ENCODE assay signal across 1 cellular context in the genomic region with DNA sequence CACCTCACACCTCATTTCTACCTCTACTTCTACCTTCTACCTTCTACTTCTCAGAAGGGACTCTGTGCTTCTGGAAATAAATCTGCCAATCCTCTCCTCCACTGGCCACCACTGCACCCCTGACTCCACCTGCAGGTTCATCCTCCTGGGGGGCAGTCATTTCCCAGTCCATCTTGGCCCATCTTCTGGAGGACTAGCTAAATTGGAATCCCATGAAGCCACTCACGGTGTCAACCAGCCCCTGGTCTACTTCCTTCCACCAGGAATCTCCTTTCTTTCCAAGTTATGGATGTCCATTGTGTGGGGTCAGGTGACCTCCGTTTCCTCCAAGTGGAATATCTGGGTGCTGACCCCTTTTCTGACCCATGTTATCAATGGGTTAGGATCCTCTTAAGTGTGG.
TF ChIP-seq lines count a peak whose summit lies in the region.

No MANE protein-coding gene starts in this region.

TF ChIP-seq in H1, 55 proteins besides CTCF, POLR2A, EP300 and RAD21:
- TF ChIP-seq EZH2 (IDR thresholded peaks at IDR 0.05; ENCODE audit: low read depth, low read length, severe bottlenecking) (peak; percentile 46), TBP (IDR thresholded peaks at IDR 0.05; ENCODE audit: low read depth, low read length) (no peak), SRF (IDR thresholded peaks at IDR 0.05; ENCODE audit: low read depth, low read length) (no peak), SIX5 (IDR thresholded peaks at IDR 0.05; ENCODE audit: low read depth, low read length) (no peak), RBBP5 (IDR thresholded peaks at IDR 0.05; ENCODE audit: borderline replicate concordance, low read depth, low read length) (no peak), JUN (IDR thresholded peaks at IDR 0.05; ENCODE audit: low read depth, low read length) (no peak), CHD1 (IDR thresholded peaks at IDR 0.05; ENCODE audit: low read depth, low read length) (no peak)
- TF ChIP-seq, protein P1, sequence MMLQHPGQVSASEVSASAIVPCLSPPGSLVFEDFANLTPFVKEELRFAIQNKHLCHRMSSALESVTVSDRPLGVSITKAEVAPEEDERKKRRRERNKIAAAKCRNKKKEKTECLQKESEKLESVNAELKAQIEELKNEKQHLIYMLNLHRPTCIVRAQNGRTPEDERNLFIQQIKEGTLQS (IDR thresholded peaks at IDR 0.05; ENCODE audit: insufficient read depth, low read depth, low read length), result no peak
